In the genomic region with DNA sequence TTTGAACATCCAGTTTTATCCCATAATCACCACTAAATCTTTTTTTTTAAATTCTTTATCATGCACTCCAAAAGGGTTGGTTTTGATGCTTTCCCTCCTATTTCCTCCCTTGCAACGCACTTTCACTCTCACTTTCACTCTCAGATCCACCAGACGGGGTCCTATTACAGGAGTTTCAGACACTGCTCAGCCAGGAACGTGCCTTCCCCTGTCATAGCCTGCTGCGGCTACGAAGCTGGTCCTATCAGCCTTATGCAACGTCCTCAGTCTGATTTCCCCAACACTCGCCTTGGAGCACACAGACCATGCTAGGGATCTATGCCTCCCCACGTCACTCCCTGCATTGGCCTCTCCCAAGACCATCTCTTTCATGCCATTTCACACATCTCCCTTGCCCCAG, we compare ENCODE assay signal across 9 cellular contexts. TPM values are rescaled to one million over a fixed set of nuclear protein-coding genes. Genes with fewer than 3 reads are reported as not detected.
DNase-seq lines count a peak whose midpoint lies in the region; ATAC-seq lines count a peak whose summit lies in the region.
"Had no signal": no experiment of that assay in that cellular context is flagged by ENCODE, and none has a peak within 500 bp of the region (broad histone marks: within the 10 kb centered on the region; RNA-seq: fewer than 3 reads in every experiment).

No MANE protein-coding gene starts in this region.

- peak overlapping the region; percentile 70 for H3K27ac ChIP-seq in subcutaneous abdominal adipose tissue (ENCODE audit: low read depth, low read length)

- H3K9me3 ChIP-seq in subcutaneous abdominal adipose tissue (ENCODE audit: control insufficient read depth in 5 of 5, low read length in 5 of 5) = peaks cover 0 to 21% (median 12%) of the 10 kb centered on the region in 5 donors

- peaks cover 21% of the 10 kb centered on the region for H3K4me1 Mint-ChIP-seq in activated naive CD4-positive, alpha-beta T cell treated with anti-CD3 and anti-CD28 coated beads for 36 hours (ENCODE audit: low read depth)

- no peaks in the 10 kb centered on the region for H3K36me3 Mint-ChIP-seq in activated naive CD4-positive, alpha-beta T cell treated with anti-CD3 and anti-CD28 coated beads for 36 hours (ENCODE audit: low read depth)

- H3K27me3 ChIP-seq in subcutaneous abdominal adipose tissue (ENCODE audit: control insufficient read depth in 5 of 5, insufficient read depth in 4 of 5, low read length in 5 of 5) = no peaks in the 10 kb centered on the region

- H3K4me3 Mint-ChIP-seq in activated naive CD4-positive, alpha-beta T cell treated with anti-CD3 and anti-CD28 coated beads for 36 hours = peak overlapping the region; percentile 81

- no peaks in the 10 kb centered on the region for H3K36me3 ChIP-seq in subcutaneous abdominal adipose tissue (ENCODE audit: control insufficient read depth in 5 of 5, insufficient read depth in 5 of 5, low read length in 5 of 5)

- H3K4me1 ChIP-seq in subcutaneous abdominal adipose tissue (ENCODE audit: control insufficient read depth in 5 of 5, insufficient read depth in 5 of 5, low read length in 5 of 5) = peaks cover 2 to 21% (median 20%) of the 10 kb centered on the region in 5 donors

- CTCF ChIA-PET in activated naive CD4-positive, alpha-beta T cell treated with anti-CD3 and anti-CD28 coated beads for 36 hours (lab: Charles Lee) = interaction anchor here (2.8 to 4.2 kb wide), 2 partner anchors 12 to 24 kb away, joined by 9 to 18 read pairs; partner anchors contain the start of gene ZPBP

- peak overlapping the region; percentile 52 for H3K4me3 ChIP-seq in Jurkat, Clone E6-1 (ENCODE audit: low read length)
- H3K4me3 ChIP-seq in subcutaneous abdominal adipose tissue (ENCODE audit: low read depth in 1 of 5, low read length in 5 of 5) = peak overlapping the region; percentile 71 to 94 (median 81)

- DNase-seq in GM03348 (ENCODE audit: low spot score) (peak; percentile 23), iPS-NIHi7 (ENCODE audit: extremely low spot score) (peak; percentile 19), NCI-H510A treated with DMSO at 0.1 percent for 48 hours (lab: John Stamatoyannopoulos, UW) (no peak), cortex of kidney (lab: John Stamatoyannopoulos, UW) (no peak)
- DNase-seq in Jurkat, Clone E6-1 (ENCODE audit: low read depth, low spot score) = peak; percentile 45
- DNase-seq in activated naive CD4-positive, alpha-beta T cell treated with anti-CD3 and anti-CD28 coated beads for 36 hours = peak; percentile 49

- peak overlapping the region; percentile 22 for H3K27ac Mint-ChIP-seq in activated naive CD4-positive, alpha-beta T cell treated with anti-CD3 and anti-CD28 coated beads for 36 hours

- peak overlapping the region; percentile 60 to 84 (median 72) for H3K9ac ChIP-seq in subcutaneous abdominal adipose tissue (ENCODE audit: low read length in 5 of 5)

- peaks cover 26% of the 10 kb centered on the region for H3K9me3 Mint-ChIP-seq in activated naive CD4-positive, alpha-beta T cell treated with anti-CD3 and anti-CD28 coated beads for 36 hours

- H3K27me3 Mint-ChIP-seq in activated naive CD4-positive, alpha-beta T cell treated with anti-CD3 and anti-CD28 coated beads for 36 hours (ENCODE audit: low read depth) = no peaks in the 10 kb centered on the region

- intact Hi-C loops in activated naive CD4-positive, alpha-beta T cell treated with anti-CD3 and anti-CD28 coated beads for 36 hours (cut with micrococcal nuclease) = loop anchor here (5.0 kb wide), 1 partner anchor 1053 kb away; no protein-coding TSS in a partner anchor

- ATAC-seq in GM21526 (IDR thresholded peaks at IDR 0.05; ENCODE audit: low FRiP score, unreplicated experiment) = peak; percentile 93

RNA-seq across cellular contexts. Expression of gene ZPBP, which starts 23.4 kb away (rescaled TPM):
- not detected for polyA plus RNA-seq in Jurkat, Clone E6-1 (2012; ENCODE audit: insufficient read depth, insufficient read length)
- not detected for total RNA-seq in activated naive CD4-positive, alpha-beta T cell treated with anti-CD3 and anti-CD28 coated beads for 36 hours
- polyA plus RNA-seq: neural cell had no signal

Comparison
In these comparisons a context has a peak if more than half of its experiments do, and no peak if none do; other contexts are left out.
1. DNase-seq: peak in GM03348 (single experiment), Jurkat, Clone E6-1 (single experiment), activated naive CD4-positive, alpha-beta T cell treated with anti-CD3 and anti-CD28 coated beads for 36 hours (single experiment) and iPS-NIHi7 (single experiment); none in NCI-H510A treated with DMSO at 0.1 percent for 48 hours (single experiment) and cortex of kidney (single experiment).